ENCODE assay signal across 20 cellular contexts in the genomic region with DNA sequence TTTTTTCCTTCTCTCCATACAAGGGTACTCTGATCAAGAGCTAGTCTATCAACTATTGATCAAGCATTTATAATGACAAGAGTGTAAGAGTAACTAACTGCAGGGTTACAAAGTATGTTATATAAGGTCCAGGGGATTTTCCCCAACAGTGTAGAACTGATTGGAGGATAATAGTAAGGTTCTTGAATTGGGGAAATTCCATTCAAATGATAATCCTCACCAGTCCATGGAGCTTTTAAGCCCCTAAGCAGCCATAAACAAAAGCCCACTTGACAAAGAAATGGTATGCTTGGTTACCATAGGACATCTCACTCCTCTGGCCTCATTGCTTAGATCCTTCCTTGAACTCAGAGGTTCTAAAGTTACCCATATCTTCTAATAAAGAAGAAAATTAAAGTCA. TPM values are rescaled to one million over a fixed set of nuclear protein-coding genes. Genes with fewer than 3 reads are reported as not detected.
A peak's percentile ranks its signal among the peaks of the same experiment; 100 is the strongest.
DNase-seq lines count a peak whose midpoint lies in the region; ATAC-seq and TF ChIP-seq lines count a peak whose summit lies in the region.
"Had no signal": no experiment of that assay in that cellular context is flagged by ENCODE, and none has a peak within 500 bp of the region (broad histone marks: within the 10 kb centered on the region; RNA-seq: fewer than 3 reads in every experiment).

No MANE protein-coding gene starts in this region.

- in situ Hi-C loops in HAP-1 (cut with MboI; ENCODE audit: low sequenced_read_pairs): no loop called here

- peak overlapping the region; percentile 94 for H3K27ac Mint-ChIP-seq in activated T-cell treated with anti-CD3 and anti-CD28 coated beads, Interleukin-2, amount 50 U/mL, for 72 hours
- peak overlapping the region in 1 of 2 donors; percentile 56 for H3K27ac Mint-ChIP-seq in effector memory CD8-positive, alpha-beta T cell
- H3K27ac Mint-ChIP-seq: CD4-positive, CD25-positive, alpha-beta regulatory T cell had no signal

- H3K14ac ChIP-seq in neuronal stem cell (ENCODE audit: low read length): no peak overlapping the region

- H3K27me3 ChIP-seq in HAP-1 (ENCODE audit: low read depth) (no peaks in the 10 kb centered on the region), neuronal stem cell (ENCODE audit: control insufficient read depth in 3 of 3, insufficient read depth in 3 of 3, low read depth in 1 of 3, low read length in 3 of 3) (no peaks in the 10 kb centered on the region)
- H3K27me3 ChIP-seq: BE2C had no signal

- H3K9me3 ChIP-seq in HAP-1: no peaks in the 10 kb centered on the region
- no peaks in the 10 kb centered on the region for H3K9me3 ChIP-seq in neuronal stem cell (replicated peaks in 1 of 2; ENCODE audit: control insufficient read depth in 2 of 2, insufficient read depth in 1 of 2, low read depth in 1 of 2, low read length in 2 of 2)
- H3K9me3 ChIP-seq: BE2C had no signal

- TF ChIP-seq CTCF in lower leg skin (IDR thresholded peaks at IDR 0.05): no peak

- no peaks in the 10 kb centered on the region for H3K27me3 Mint-ChIP-seq in activated T-cell treated with anti-CD3 and anti-CD28 coated beads, Interleukin-2, amount 50 U/mL, for 72 hours (ENCODE audit: low read depth)
- H3K27me3 Mint-ChIP-seq in effector memory CD8-positive, alpha-beta T cell: no peaks in the 10 kb centered on the region
- H3K27me3 Mint-ChIP-seq: CD4-positive, CD25-positive, alpha-beta regulatory T cell had no signal

- H3K4me3 Mint-ChIP-seq in activated T-cell treated with anti-CD3 and anti-CD28 coated beads, Interleukin-2, amount 50 U/mL, for 72 hours: no peak overlapping the region
- H3K4me3 Mint-ChIP-seq in effector memory CD8-positive, alpha-beta T cell: no peak overlapping the region
- H3K4me3 Mint-ChIP-seq: CD4-positive, CD25-positive, alpha-beta regulatory T cell had no signal

- H4K8ac ChIP-seq in neuronal stem cell (ENCODE audit: low read depth, low read length): no peak overlapping the region

- H3K36me3 Mint-ChIP-seq in activated T-cell treated with anti-CD3 and anti-CD28 coated beads, Interleukin-2, amount 50 U/mL, for 72 hours (ENCODE audit: insufficient read depth in 2 of 2): peaks cover 12 to 35% of the 10 kb centered on the region in 2 donors
- H3K36me3 Mint-ChIP-seq in effector memory CD8-positive, alpha-beta T cell (ENCODE audit: insufficient read depth): peaks cover 82% of the 10 kb centered on the region

- no peak overlapping the region for H2BK12ac ChIP-seq in neuronal stem cell (ENCODE audit: low read length)

- H3K36me3 ChIP-seq in HAP-1 (replicated peaks): peaks cover 56% of the 10 kb centered on the region
- peaks cover 6 to 95% of the 10 kb centered on the region in 2 donors for H3K36me3 ChIP-seq in neuronal stem cell (replicated peaks in 1 of 2; ENCODE audit: control insufficient read depth in 2 of 2, insufficient read depth in 2 of 2, low read length in 2 of 2)

- no peaks in the 10 kb centered on the region for H3K79me1 ChIP-seq in neuronal stem cell (ENCODE audit: low read depth, low read length)

- H3K18ac ChIP-seq in neuronal stem cell (ENCODE audit: low read length): no peak overlapping the region

- no peak overlapping the region for H4K91ac ChIP-seq in neuronal stem cell (ENCODE audit: low read depth, low read length, poor library complexity)

- H3K23ac ChIP-seq in neuronal stem cell (ENCODE audit: low read depth, low read length, poor library complexity): no peak overlapping the region

- no peak overlapping the region for H3K4ac ChIP-seq in neuronal stem cell (ENCODE audit: low read length)

- no peak for TF ChIP-seq POLR2A in lower leg skin (IDR thresholded peaks at IDR 0.05)

- H2AK5ac ChIP-seq in neuronal stem cell (ENCODE audit: low read depth, low read length): no peak overlapping the region

- no peak for DNase-seq in activated T-cell treated with anti-CD3 and anti-CD28 coated beads, Interleukin-2, amount 50 U/mL, for 72 hours
- DNase-seq in activated T-cell treated with anti-CD3 and anti-CD28 coated beads, Interleukin-2, amount 50 U/mL, for 1 hour: no peak
- DNase-seq in HAP-1 (ENCODE audit: low spot score in 2 of 2) (peak; percentile 63 to 99), neuronal stem cell (ENCODE audit: low spot score) (peak; percentile 39), lower leg skin (ENCODE audit: low spot score in 2 of 2) (no peak), GF-D8 (lab: John Stamatoyannopoulos, UW) (no peak)
- DNase-seq in effector memory CD8-positive, alpha-beta T cell: no peak
- DNase-seq: BE2C; CD4-positive, CD25-positive, alpha-beta regulatory T cell; COR-L47; DMS153; GDM1; GOT3; KBM-7; NCI-H1417 treated with DMSO at 0.1 percent for 48 hours; NCI-H187 treated with DMSO at 0.1 percent for 48 hours; NCI-H2227 treated with DMSO at 0.1 percent for 48 hours; NCI-H510A treated with DMSO at 0.1 percent for 48 hours; NCI-H774 had no signal

- peaks cover 22% of the 10 kb centered on the region for H3K4me1 ChIP-seq in HAP-1
- H3K4me1 ChIP-seq in neuronal stem cell (ENCODE audit: control insufficient read depth in 2 of 2, insufficient read depth in 1 of 2, low read depth in 1 of 2, low read length in 2 of 2): peaks cover 1 to 3% of the 10 kb centered on the region in 2 donors
- H3K4me1 ChIP-seq: BE2C had no signal

- no peak overlapping the region for H3K27ac ChIP-seq in neuronal stem cell (replicated peaks; ENCODE audit: low read length)

- H3K9me3 Mint-ChIP-seq in activated T-cell treated with anti-CD3 and anti-CD28 coated beads, Interleukin-2, amount 50 U/mL, for 72 hours: no peaks in the 10 kb centered on the region
- H3K9me3 Mint-ChIP-seq in effector memory CD8-positive, alpha-beta T cell: no peaks in the 10 kb centered on the region
- H3K9me3 Mint-ChIP-seq: CD4-positive, CD25-positive, alpha-beta regulatory T cell had no signal

- no peak for ATAC-seq in activated T-cell treated with anti-CD3 and anti-CD28 coated beads, Interleukin-2, amount 50 U/mL, for 72 hours (replicated peaks in 1 of 2)
- peak; percentile 51 for ATAC-seq in effector memory CD8-positive, alpha-beta T cell (replicated peaks)
- ATAC-seq: HepG2 had no signal

- H3K9ac ChIP-seq in neuronal stem cell (ENCODE audit: low read depth, low read length, poor library complexity): no peak overlapping the region

- no peak overlapping the region for H2BK120ac ChIP-seq in neuronal stem cell (ENCODE audit: low read depth, low read length)

- H3K4me3 ChIP-seq in HAP-1 (no peak overlapping the region), neuronal stem cell (ENCODE audit: low read length in 2 of 2) (no peak overlapping the region), lower leg skin (ENCODE audit: low read depth, poor library complexity, severe bottlenecking) (no peak overlapping the region)

- peaks cover 30% of the 10 kb centered on the region for H3K4me1 Mint-ChIP-seq in activated T-cell treated with anti-CD3 and anti-CD28 coated beads, Interleukin-2, amount 50 U/mL, for 72 hours (ENCODE audit: low read depth)
- peaks cover 13 to 20% of the 10 kb centered on the region in 2 donors for H3K4me1 Mint-ChIP-seq in effector memory CD8-positive, alpha-beta T cell (ENCODE audit: low read depth in 2 of 2)

- H2BK5ac ChIP-seq in neuronal stem cell (ENCODE audit: low read length): no peak overlapping the region

- intact Hi-C loops in lower leg skin (cut with DNase I; ENCODE audit: low total_unique reads): no loop called here

- no peak overlapping the region for H3K4me2 ChIP-seq in neuronal stem cell (ENCODE audit: insufficient read depth, low read length, poor library complexity, severe bottlenecking)

- H2AFZ ChIP-seq in neuronal stem cell (ENCODE audit: low read length): no peak overlapping the region

- H2BK15ac ChIP-seq in neuronal stem cell (ENCODE audit: low read length): no peak overlapping the region

RNA-seq across cellular contexts. Expression of a gene that starts 8.2 kb away (rescaled TPM):
- total RNA-seq in activated T-cell treated with anti-CD3 and anti-CD28 coated beads, Interleukin-2, amount 50 U/mL, for 72 hours: 100 to 1,000 TPM; 129 to 143 TPM
- polyA plus RNA-seq in neuronal stem cell (2013, experiment 1 of 2): 75.4 TPM
- 79.1 TPM for polyA plus RNA-seq in neuronal stem cell (2013, experiment 2 of 2)
- 10 to 100 TPM; 46.5 to 68.4 (median 56.0) TPM for total RNA-seq in lower leg skin

RNA-seq across cellular contexts. Expression of a gene that starts 9.2 kb away (rescaled TPM):
- total RNA-seq in activated T-cell treated with anti-CD3 and anti-CD28 coated beads, Interleukin-2, amount 50 U/mL, for 72 hours: 10 to 100 TPM; 32.6 to 36.0 TPM
- polyA plus RNA-seq in neuronal stem cell (2013, experiment 1 of 2): 41.0 TPM
- 42.4 TPM for polyA plus RNA-seq in neuronal stem cell (2013, experiment 2 of 2)
- 10 to 100 TPM in 2 of 4 donors, 1 to 10 TPM in 2; 6.2 to 13.9 (median 9.3) TPM for total RNA-seq in lower leg skin

RNA-seq across cellular contexts. Expression of a gene that starts 45.6 kb away (rescaled TPM):
- 10 to 100 TPM in 1 of 2 donors, 1 to 10 TPM in 1; 8.2 to 10.6 TPM for total RNA-seq in activated T-cell treated with anti-CD3 and anti-CD28 coated beads, Interleukin-2, amount 50 U/mL, for 72 hours
- 15.9 TPM for polyA plus RNA-seq in neuronal stem cell (2013, experiment 1 of 2)
- polyA plus RNA-seq in neuronal stem cell (2013, experiment 2 of 2): 17.2 TPM
- 1 to 10 TPM; 2.4 to 4.7 (median 3.5) TPM for total RNA-seq in lower leg skin

Comparison
In these comparisons a context has a peak if more than half of its experiments do, and no peak if none do; other contexts are left out.
1. DNase-seq: peak in HAP-1 (2 of 2) and neuronal stem cell (single experiment); none in activated T-cell treated with anti-CD3 and anti-CD28 coated beads, Interleukin-2, amount 50 U/mL, for 72 hours (0 of 2), activated T-cell treated with anti-CD3 and anti-CD28 coated beads, Interleukin-2, amount 50 U/mL, for 1 hour (single experiment), effector memory CD8-positive, alpha-beta T cell (0 of 3), lower leg skin (0 of 2) and GF-D8 (single experiment).